In genomic region chr9:100011062-100011681, GRCh38 we compare ENCODE assay signal across 8 cellular contexts.
DNase-seq lines count a peak whose midpoint lies in the region; ATAC-seq and TF ChIP-seq lines count a peak whose summit lies in the region.

No MANE protein-coding gene starts in this region.

- no peak for DNase-seq in AG04449 (ENCODE audit: low read depth, low spot score)
- peak; percentile 75 for DNase-seq in GM12865 (ENCODE audit: low read depth)
- peak; percentile 14 for DNase-seq in NCI-H2227 (lab: John Stamatoyannopoulos, UW; ENCODE audit: unreplicated experiment)
- peak; percentile 52 for DNase-seq in activated CD4-positive, alpha-beta T cell treated with anti-CD3 and anti-CD28 coated beads for 48 hours
- DNase-seq in glomerular endothelial cell (ENCODE audit: extremely low read depth, low read depth, low spot score): peak; percentile 36
- DNase-seq in stimulated activated CD4-positive, alpha-beta T cell treated with anti-CD3 and anti-CD28 coated beads, Interleukin-1b, Interleukin-23, amount 100 ng/mL, for 48 hours: peak; percentile 23
- DNase-seq in caudate nucleus (lab: John Stamatoyannopoulos, UW): no peak

- CTCF ChIA-PET in AG04449 (lab: Yijun Ruan, JAX): interaction anchor here (0.6 to 4.5 kb wide), 7 partner anchors 9 to 826 kb away, joined by 3 to 23 read pairs (median 3); no protein-coding TSS in a partner anchor

- no peak for ATAC-seq in HG02759 (IDR thresholded peaks at IDR 0.05; ENCODE audit: unreplicated experiment)

- TF ChIP-seq CTCF in AG04449 (IDR thresholded peaks at IDR 0.05; ENCODE audit: insufficient read depth, low read length, missing control alignments): peak; percentile 11
- TF ChIP-seq CTCF in GM12865 (IDR thresholded peaks at IDR 0.05; ENCODE audit: insufficient read depth, low read depth, low read length, missing control alignments): peak; percentile 47

- POLR2A ChIA-PET in AG04449 (lab: Yijun Ruan, JAX): no interaction called here

- no peak overlapping the region for H3K27ac ChIP-seq in caudate nucleus (ENCODE audit: low read depth, low read length)

- no peak overlapping the region for H3K4me3 ChIP-seq in AG04449 (ENCODE audit: low read depth, low read length)
- no peak overlapping the region for H3K4me3 ChIP-seq in GM12865 (ENCODE audit: low read depth, low read length)

Comparison
In these comparisons a context has a peak if more than half of its experiments do, and no peak if none do; other contexts are left out.
1. DNase-seq: peak in GM12865 (single experiment), NCI-H2227 (single experiment), activated CD4-positive, alpha-beta T cell treated with anti-CD3 and anti-CD28 coated beads for 48 hours (single experiment), glomerular endothelial cell (single experiment) and stimulated activated CD4-positive, alpha-beta T cell treated with anti-CD3 and anti-CD28 coated beads, Interleukin-1b, Interleukin-23, amount 100 ng/mL, for 48 hours (single experiment); none in AG04449 (single experiment) and caudate nucleus (0 of 61).